ENCODE assay signal across 8 cellular contexts in the genomic region with DNA sequence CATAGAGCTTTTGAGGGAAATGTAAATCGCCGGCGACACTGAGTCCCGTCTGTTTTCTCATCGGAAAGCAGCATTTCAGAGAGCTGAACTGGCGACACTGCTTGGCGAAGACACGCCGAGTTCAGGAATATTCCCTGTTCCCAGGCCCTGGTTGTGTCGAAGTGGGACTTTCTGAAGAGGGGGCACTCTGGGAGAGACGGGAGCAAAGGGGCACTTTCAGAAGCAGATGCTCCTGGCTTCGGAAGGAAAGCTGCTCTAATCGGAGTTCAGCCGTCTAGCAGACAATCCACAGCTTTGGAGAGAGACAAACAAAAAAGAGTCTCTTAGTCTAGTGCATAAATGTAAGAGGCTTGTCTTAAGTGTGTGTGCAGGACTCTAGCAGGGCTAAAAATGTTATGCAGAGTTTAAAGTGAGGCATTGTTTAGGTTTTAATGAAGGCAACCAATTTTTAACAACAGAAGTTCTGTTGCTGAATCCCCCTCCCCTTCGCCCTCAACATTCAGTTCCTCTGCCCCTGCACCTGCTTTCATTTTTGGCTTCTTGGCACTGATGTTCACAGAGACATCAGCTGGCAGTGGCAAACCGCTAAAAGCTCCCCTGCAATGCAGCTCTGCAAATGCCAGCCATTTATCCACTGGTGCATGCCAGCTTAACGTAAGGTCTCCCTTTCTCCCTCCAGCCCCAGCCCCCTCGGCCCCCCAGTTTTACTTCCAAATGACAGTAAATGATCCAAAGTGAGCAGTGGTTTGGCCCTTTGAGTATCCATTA.
DNase-seq lines count a peak whose midpoint lies in the region; ATAC-seq and TF ChIP-seq lines count a peak whose summit lies in the region.

No MANE protein-coding gene starts in this region.

- H3K79me1 ChIP-seq in trophoblast cell (ENCODE audit: low read length): no peaks in the 10 kb centered on the region

- H3K9ac ChIP-seq in trophoblast cell (ENCODE audit: low read length): no peak overlapping the region

- H2BK120ac ChIP-seq in trophoblast cell (ENCODE audit: insufficient read depth, low read length, poor library complexity): no peak overlapping the region

- H3K4me1 ChIP-seq in gastroesophageal sphincter: peaks cover 3 to 30% (median 21%) of the 10 kb centered on the region in 3 donors
- no peaks in the 10 kb centered on the region for H3K4me1 ChIP-seq in trophoblast cell (ENCODE audit: control insufficient read depth in 1 of 2, insufficient read depth in 2 of 2, low read length in 2 of 2)

- no peak for TF ChIP-seq POLR2A in gastroesophageal sphincter (IDR thresholded peaks at IDR 0.05)
- TF ChIP-seq POLR2A in lower leg skin (IDR thresholded peaks at IDR 0.05): no peak

- in situ Hi-C loops in G401 (cut with HindIII; ENCODE audit: low sequenced_read_pairs): no loop called here

- no peak for TF ChIP-seq CTCF in gastroesophageal sphincter (IDR thresholded peaks at IDR 0.05)
- no peak for TF ChIP-seq CTCF in lower leg skin (IDR thresholded peaks at IDR 0.05)

- H4K91ac ChIP-seq in trophoblast cell (ENCODE audit: low read depth, low read length): no peak overlapping the region

- H2AK5ac ChIP-seq in trophoblast cell (ENCODE audit: low read length): no peak overlapping the region

- WGBS in gastroesophageal sphincter (ENCODE audit: low coverage in 1 of 2), 2 donors: 27 to 31% methylated on average over 4 to 11 of the region's 18 CpGs
- no CpG with 5 or more reads among the region's 18 CpGs for WGBS in trophoblast cell (ENCODE audit: extremely low coverage, insufficient coverage, insufficient read length)
- WGBS in lower leg skin, 2 donors: 31 to 51% methylated on average over 18 of the region's 18 CpGs

- H2AFZ ChIP-seq in trophoblast cell (ENCODE audit: insufficient read depth, low read length, poor library complexity): peak overlapping the region; percentile 44

- H4K8ac ChIP-seq in trophoblast cell (ENCODE audit: low read depth, low read length): no peak overlapping the region

- H3K27ac ChIP-seq in gastroesophageal sphincter (peak overlapping the region; percentile 44 to 76 (median 75)), trophoblast cell (ENCODE audit: low read depth, low read length) (no peak overlapping the region)

- DNase-seq in G401 (ENCODE audit: low spot score): peak; percentile 32
- DNase-seq in NCI-H748 treated with DMSO at 0.1 percent for 48 hours (lab: John Stamatoyannopoulos, UW): peak; percentile 86
- DNase-seq in trophoblast cell: no peak
- no peak for DNase-seq in lower leg skin (ENCODE audit: low spot score in 2 of 2)
- DNase-seq in SK-N-DZ (ENCODE audit: low spot score): no peak

- no peak overlapping the region for H3K18ac ChIP-seq in trophoblast cell (ENCODE audit: low read length)

- H3K4me3 ChIP-seq in gastroesophageal sphincter: peak overlapping the region; percentile 8 to 26
- no peak overlapping the region for H3K4me3 ChIP-seq in trophoblast cell (ENCODE audit: low read depth, low read length)
- H3K4me3 ChIP-seq in lower leg skin (ENCODE audit: low read depth, poor library complexity, severe bottlenecking): no peak overlapping the region

- no peak for ATAC-seq in gastroesophageal sphincter
- ATAC-seq in GM21390 (IDR thresholded peaks at IDR 0.05; ENCODE audit: unreplicated experiment): no peak
- ATAC-seq in GM18909 (IDR thresholded peaks at IDR 0.05; ENCODE audit: poor library complexity, unreplicated experiment): no peak

- H3K23ac ChIP-seq in trophoblast cell (ENCODE audit: low read length): no peak overlapping the region

- H3K9me3 ChIP-seq in gastroesophageal sphincter: no peaks in the 10 kb centered on the region
- H3K9me3 ChIP-seq in trophoblast cell (ENCODE audit: insufficient read depth, low read depth, low read length): no peaks in the 10 kb centered on the region

- no peaks in the 10 kb centered on the region for H3K79me2 ChIP-seq in trophoblast cell (ENCODE audit: control insufficient read depth, insufficient read depth, low read length, poor library complexity)

- no peak overlapping the region for H2BK5ac ChIP-seq in trophoblast cell (ENCODE audit: low read depth, low read length, poor library complexity)

- H3K4ac ChIP-seq in trophoblast cell (ENCODE audit: low read depth, low read length): no peak overlapping the region

- peak overlapping the region; percentile 48 for H3K4me2 ChIP-seq in trophoblast cell (ENCODE audit: low read length)

- no peaks in the 10 kb centered on the region for H3K36me3 ChIP-seq in gastroesophageal sphincter
- H3K36me3 ChIP-seq in trophoblast cell (ENCODE audit: control insufficient read depth in 1 of 2, insufficient read depth in 2 of 2, low read length in 2 of 2): no peaks in the 10 kb centered on the region

- intact Hi-C loops in lower leg skin (cut with DNase I; ENCODE audit: low total_unique reads): no loop called here

- H2BK12ac ChIP-seq in trophoblast cell (ENCODE audit: low read length): no peak overlapping the region

- H3K14ac ChIP-seq in trophoblast cell (ENCODE audit: low read length): no peak overlapping the region

- H3K27me3 ChIP-seq in gastroesophageal sphincter (no peaks in the 10 kb centered on the region), trophoblast cell (ENCODE audit: insufficient read depth, low read length) (no peaks in the 10 kb centered on the region)

- no peak overlapping the region for H4K12ac ChIP-seq in trophoblast cell (ENCODE audit: low read depth, low read length)

- no peak for TF ChIP-seq EP300 in gastroesophageal sphincter (IDR thresholded peaks at IDR 0.05)

Comparison
In these comparisons a context has a peak if more than half of its experiments do, and no peak if none do; other contexts are left out.
1. DNase-seq: peak in G401 (single experiment) and NCI-H748 treated with DMSO at 0.1 percent for 48 hours (single experiment); none in trophoblast cell (0 of 2), lower leg skin (0 of 2) and SK-N-DZ (single experiment).
2. H3K4me3 ChIP-seq: peak in gastroesophageal sphincter (2 of 2); none in trophoblast cell (single experiment) and lower leg skin (single experiment).